In genomic region chr15:71390101-71390500, GRCh38 we compare ENCODE assay signal across 20 cellular contexts.
DNase-seq lines count a peak whose midpoint lies in the region; ATAC-seq, FAIRE-seq and TF ChIP-seq lines count a peak whose summit lies in the region.
"Had no signal": no experiment of that assay in that cellular context is flagged by ENCODE, and none has a peak within 500 bp of the region (broad histone marks: within the 10 kb centered on the region; RNA-seq: fewer than 3 reads in every experiment).

No MANE protein-coding gene starts in this region.

- dilution Hi-C loops in endothelial cell of umbilical vein (cut with MboI; ENCODE audit: extremely low pct_ligation_motif_present, low sequenced_read_pairs), result no loop called here

- H3K36me3 ChIP-seq in PC-3 (ENCODE audit: low read depth, low read length) (0 out of 2 replicates have a peak, but pooled peaks cover 5% of the 10 kb centered on the region), endothelial cell of umbilical vein (ENCODE audit: control insufficient read depth in 2 of 2, extremely low read depth in 1 of 2, insufficient read depth in 2 of 2, low read length in 2 of 2) (no peaks in the 10 kb centered on the region), lower lobe of right lung (no peaks in the 10 kb centered on the region)

- DNase-seq in DMS53 (lab: John Stamatoyannopoulos, UW) (peak; percentile 2), DMS53 treated with DMSO at 0.1 percent for 48 hours (lab: John Stamatoyannopoulos, UW; ENCODE audit: unreplicated experiment) (no peak), PC-3 (peak; percentile 59), endothelial cell of umbilical vein (ENCODE audit: low read depth, low spot score) (no peak), lower lobe of right lung (no peak), NCI-H2029 treated with DMSO at 0.1 percent for 48 hours (lab: John Stamatoyannopoulos, UW) (no peak)
- DNase-seq: CD4-positive, alpha-beta memory T cell; HFFc6; KBM-7; NCI-H1436; NCI-H1930; NK-92 treated with Interleukin-12 subunit alpha and Interleukin-12 subunit beta, amount 100 ng/mL, for 24 hours; RPMI8226; SIG-M5 had no signal

- TF ChIP-seq CTCF in PC-3 (conservative IDR thresholded peaks at IDR 0.05; ENCODE audit: low read depth, low read length) (no peak), endothelial cell of umbilical vein (IDR thresholded peaks at IDR 0.05; ENCODE audit: extremely low read depth in 1 of 2, insufficient read depth in 1 of 2, low read depth in 1 of 2, low read length in 2 of 2) (no peak), lower lobe of right lung (IDR thresholded peaks at IDR 0.05) (no peak)

- peak; percentile 76 for FAIRE-seq in endothelial cell of umbilical vein (lab: Jason Lieb, UNC)
- FAIRE-seq: GM12892, GM18507, HepG2 had no signal

- no peak for TF ChIP-seq POLR2A in endothelial cell of umbilical vein (IDR thresholded peaks at IDR 0.05; ENCODE audit: low read depth, low read length)

- no peak overlapping the region for H3K4me2 ChIP-seq in PC-3 (ENCODE audit: low read length)
- H3K4me2 ChIP-seq in endothelial cell of umbilical vein (ENCODE audit: insufficient read depth, low read length), result no peak overlapping the region

- H3F3A ChIP-seq in PC-3 (ENCODE audit: low read length, unreplicated experiment), result no peaks in the 10 kb centered on the region

- H3K27ac ChIP-seq in PC-3 (ENCODE audit: low read length), result no peak overlapping the region
- H3K27ac ChIP-seq in endothelial cell of umbilical vein (ENCODE audit: insufficient read depth, low read depth, low read length), result no peak overlapping the region
- no peak overlapping the region for H3K27ac ChIP-seq in lower lobe of right lung
- H3K27ac ChIP-seq: 22Rv1 had no signal

- POLR2A ChIA-PET in PC-3 (lab: Charles Lee; ENCODE audit: unreplicated experiment) (no interaction called here), endothelial cell of umbilical vein (lab: Charles Lee) (no interaction called here)

- no TSS peak for BruUV-seq in PC-3 (replicated peaks; lab: Mats Ljungman, UMichigan)
- no TSS peak for BruUV-seq in endothelial cell of umbilical vein (replicated peaks; lab: Mats Ljungman, UMichigan)

- H4K20me1 ChIP-seq in PC-3 (ENCODE audit: low read length), result no peaks in the 10 kb centered on the region
- no peaks in the 10 kb centered on the region for H4K20me1 ChIP-seq in endothelial cell of umbilical vein (replicated peaks; ENCODE audit: control insufficient read depth, extremely low read depth, insufficient read depth, low read length)

- peaks cover 10% of the 10 kb centered on the region; the same call in 1 of the 2 replicates for H3K4me1 ChIP-seq in PC-3 (ENCODE audit: insufficient read depth, low read length)
- H3K4me1 ChIP-seq in endothelial cell of umbilical vein (ENCODE audit: control insufficient read depth, extremely low read depth, insufficient read depth, low read length), result peaks cover 7% of the 10 kb centered on the region
- H3K4me1 ChIP-seq in lower lobe of right lung, result peaks cover 37% of the 10 kb centered on the region

- CTCF ChIA-PET in PC-3 (lab: Charles Lee) (no interaction called here), endothelial cell of umbilical vein (lab: Charles Lee) (interaction anchor here (0.8 to 2.0 kb wide), 6 partner anchors 10 to 354 kb away, joined by 3 to 7 read pairs (median 3); no protein-coding TSS in a partner anchor)

- H3K9me3 ChIP-seq in PC-3 (ENCODE audit: low read length) (no peaks in the 10 kb centered on the region), endothelial cell of umbilical vein (replicated peaks; ENCODE audit: control insufficient read depth, insufficient read depth, low read length) (no peaks in the 10 kb centered on the region), lower lobe of right lung (no peaks in the 10 kb centered on the region)

- intact Hi-C loops in PC-3 (cut with micrococcal nuclease) (no loop called here), endothelial cell of umbilical vein (cut with micrococcal nuclease) (no loop called here), lower lobe of right lung (cut with DNase I) (no loop called here)

- H3K27me3 ChIP-seq in PC-3 (ENCODE audit: low read length) (no peaks in the 10 kb centered on the region), endothelial cell of umbilical vein (ENCODE audit: control insufficient read depth in 2 of 2, insufficient read depth in 2 of 2, low read length in 2 of 2) (no peaks in the 10 kb centered on the region), lower lobe of right lung (ENCODE audit: low read depth) (no peaks in the 10 kb centered on the region)

- no peaks in the 10 kb centered on the region for H3K9me1 ChIP-seq in endothelial cell of umbilical vein (replicated peaks; ENCODE audit: control insufficient read depth, extremely low read depth, insufficient read depth, low read length)

- ATAC-seq in PC-3 (no peak; the same call in 1 of the 2 replicates), lower lobe of right lung (no peak), GM18511 (IDR thresholded peaks at IDR 0.05; ENCODE audit: unreplicated experiment) (no peak), HG02981 (IDR thresholded peaks at IDR 0.05; ENCODE audit: unreplicated experiment) (no peak)
- ATAC-seq: HepG2 had no signal

- no peak overlapping the region for H3K4me3 ChIP-seq in PC-3 (ENCODE audit: low read length)
- H3K4me3 ChIP-seq in endothelial cell of umbilical vein (replicated peaks in 1 of 3; ENCODE audit: insufficient read depth in 1 of 3, low read depth in 1 of 3, low read length in 3 of 3), result no peak overlapping the region
- no peak overlapping the region for H3K4me3 ChIP-seq in lower lobe of right lung

- H3K9me2 ChIP-seq in PC-3 (replicated peaks; ENCODE audit: low read length), result no peaks in the 10 kb centered on the region

- H3K9ac ChIP-seq in PC-3 (ENCODE audit: low read length) (no peak overlapping the region), endothelial cell of umbilical vein (replicated peaks; ENCODE audit: extremely low read depth, insufficient read depth, low read length) (no peak overlapping the region)

- no peaks in the 10 kb centered on the region for H3K79me2 ChIP-seq in PC-3 (ENCODE audit: low read length)
- no peaks in the 10 kb centered on the region for H3K79me2 ChIP-seq in endothelial cell of umbilical vein (ENCODE audit: control insufficient read depth, insufficient read depth, low read length)

- H2AFZ ChIP-seq in PC-3 (ENCODE audit: low read length) (no peak overlapping the region), endothelial cell of umbilical vein (ENCODE audit: low read depth, low read length) (no peak overlapping the region)

TF ChIP-seq in endothelial cell of umbilical vein, 7 proteins besides CTCF, POLR2A, EP300 and RAD21:
- TF ChIP-seq MYC (IDR thresholded peaks at IDR 0.05; ENCODE audit: low read depth, low read length) (no peak), MAX (IDR thresholded peaks at IDR 0.05; ENCODE audit: insufficient read depth, insufficient read length) (no peak), FOS (IDR thresholded peaks at IDR 0.05; ENCODE audit: borderline replicate concordance, insufficient read depth, low read length) (no peak), POLR2AphosphoS5 (IDR thresholded peaks at IDR 0.05; ENCODE audit: insufficient read depth, low read depth, low read length) (no peak), EZH2 (IDR thresholded peaks at IDR 0.05; ENCODE audit: borderline replicate concordance, low read depth, low read length, severe bottlenecking) (no peak), GATA2 (IDR thresholded peaks at IDR 0.05; ENCODE audit: insufficient read depth, insufficient read length, low read depth, low read length) (no peak), JUN (IDR thresholded peaks at IDR 0.05; ENCODE audit: borderline replicate concordance, insufficient read depth, insufficient read length, low read depth) (no peak)

Comparison
In these comparisons a context has a peak if more than half of its experiments do, and no peak if none do; other contexts are left out.
1. DNase-seq: peak in DMS53 (single experiment) and PC-3 (single experiment); none in DMS53 treated with DMSO at 0.1 percent for 48 hours (single experiment), endothelial cell of umbilical vein (single experiment), lower lobe of right lung (single experiment) and NCI-H2029 treated with DMSO at 0.1 percent for 48 hours (single experiment).